In genomic region chr21:34878940-34879339, GRCh38 we compare ENCODE assay signal across 13 cellular contexts.
A peak's percentile ranks its signal among the peaks of the same experiment; 100 is the strongest.
DNase-seq lines count a peak whose midpoint lies in the region; ATAC-seq and TF ChIP-seq lines count a peak whose summit lies in the region.
"Had no signal": no experiment of that assay in that cellular context is flagged by ENCODE, and none has a peak within 500 bp of the region (broad histone marks: within the 10 kb centered on the region; RNA-seq: fewer than 3 reads in every experiment).

No MANE protein-coding gene starts in this region.

- peaks cover 95% of the 10 kb centered on the region for H3K79me2 ChIP-seq in ACC112 (ENCODE audit: control insufficient read depth, insufficient read depth, low read length, unreplicated experiment)

- DNase-seq in ELR (ENCODE audit: low read depth) (peak; percentile 45), left lung (no peak), SIG-M5 treated with dmso at 0.1 percent for 504 hours (lab: John Stamatoyannopoulos, UW; ENCODE audit: unreplicated experiment) (no peak), RPMI8226 (no peak)
- DNase-seq in stimulated activated CD4-positive, alpha-beta T cell treated with anti-CD3 and anti-CD28 coated beads, Interleukin-4, amount 100 ng/mL, for 1 hour: no peak
- DNase-seq: activated CD8-positive, alpha-beta T cell treated with anti-CD3 and anti-CD28 coated beads, Interleukin-2, amount 10 ng/mL, durations not matched to agents 7 days and 5 days; activated effector memory CD4-positive, alpha-beta T cell treated with Interleukin-2 at 50 U/mL for 16 hours had no signal

- H3K27ac ChIP-seq in ACC112 (ENCODE audit: low read depth, low read length) (peak overlapping the region; percentile 42; the same call in 1 of the 2 replicates), left lung (peak overlapping the region; percentile 33 to 98)

- peak overlapping the region; percentile 69 for H3K27ac Mint-ChIP-seq in activated T-helper 17 cell treated with anti-CD3 and anti-CD28 coated beads, Interleukin-2, amount 50 U/mL, for 72 hours
- H3K27ac Mint-ChIP-seq: activated CD8-positive, alpha-beta T cell treated with anti-CD3 and anti-CD28 coated beads, Interleukin-2, amount 10 ng/mL, durations not matched to agents 7 days and 5 days; nephron had no signal

- no peak for TF ChIP-seq CTCF in left lung (IDR thresholded peaks at IDR 0.05)

- no peaks in the 10 kb centered on the region for H3K27me3 Mint-ChIP-seq in activated T-helper 17 cell treated with anti-CD3 and anti-CD28 coated beads, Interleukin-2, amount 50 U/mL, for 72 hours

- H3K4me1 ChIP-seq in ACC112 (ENCODE audit: control insufficient read depth, insufficient read depth, low read length, unreplicated experiment) (peaks cover 74% of the 10 kb centered on the region), left lung (peaks cover 28 to 85% of the 10 kb centered on the region in 2 donors)

- no peak overlapping the region for H2AFZ ChIP-seq in ACC112 (ENCODE audit: low read length, unreplicated experiment)

- peak overlapping the region; percentile 29 for H3K4me3 Mint-ChIP-seq in activated T-helper 17 cell treated with anti-CD3 and anti-CD28 coated beads, Interleukin-2, amount 50 U/mL, for 72 hours
- H3K4me3 Mint-ChIP-seq: activated CD8-positive, alpha-beta T cell treated with anti-CD3 and anti-CD28 coated beads, Interleukin-2, amount 10 ng/mL, durations not matched to agents 7 days and 5 days; nephron had no signal

- peaks cover 50% of the 10 kb centered on the region for H3K4me1 Mint-ChIP-seq in activated T-helper 17 cell treated with anti-CD3 and anti-CD28 coated beads, Interleukin-2, amount 50 U/mL, for 72 hours

- peaks cover 54% of the 10 kb centered on the region for H3K36me3 ChIP-seq in ACC112 (ENCODE audit: insufficient read depth, low read length)
- peaks cover 0 to 65% of the 10 kb centered on the region in 2 donors for H3K36me3 ChIP-seq in left lung

- peaks cover 100% of the 10 kb centered on the region for H3K36me3 Mint-ChIP-seq in activated T-helper 17 cell treated with anti-CD3 and anti-CD28 coated beads, Interleukin-2, amount 50 U/mL, for 72 hours (ENCODE audit: low read depth)

- H3K4me3 ChIP-seq in ACC112 (ENCODE audit: low read depth, low read length) (peak overlapping the region; percentile 48; the same call in 1 of the 2 replicates), left lung (no peak overlapping the region)
- H3K4me3 ChIP-seq: lung, thyroid gland had no signal

- peak; percentile 43 for ATAC-seq in activated T-helper 17 cell treated with anti-CD3 and anti-CD28 coated beads, Interleukin-2, amount 50 U/mL, for 72 hours (replicated peaks)
- ATAC-seq in left lung (peak; percentile 1), HG02884 (IDR thresholded peaks at IDR 0.05; ENCODE audit: unreplicated experiment) (no peak)
- ATAC-seq: activated CD8-positive, alpha-beta T cell treated with anti-CD3 and anti-CD28 coated beads, Interleukin-2, amount 10 ng/mL, durations not matched to agents 7 days and 5 days had no signal

- H3K9me3 Mint-ChIP-seq in activated T-helper 17 cell treated with anti-CD3 and anti-CD28 coated beads, Interleukin-2, amount 50 U/mL, for 72 hours: no peaks in the 10 kb centered on the region
- H3K9me3 Mint-ChIP-seq: nephron had no signal

- H3K9me3 ChIP-seq in left lung: no peaks in the 10 kb centered on the region
- H3K9me3 ChIP-seq: thyroid gland had no signal

- no peaks in the 10 kb centered on the region for H3K27me3 ChIP-seq in ACC112 (ENCODE audit: insufficient read depth, low read length)
- no peaks in the 10 kb centered on the region for H3K27me3 ChIP-seq in left lung

- intact Hi-C loops in left lung (cut with DNase I): no loop called here
